Comparison of ENCODE assay signal across 1 cellular context in the genomic region with DNA sequence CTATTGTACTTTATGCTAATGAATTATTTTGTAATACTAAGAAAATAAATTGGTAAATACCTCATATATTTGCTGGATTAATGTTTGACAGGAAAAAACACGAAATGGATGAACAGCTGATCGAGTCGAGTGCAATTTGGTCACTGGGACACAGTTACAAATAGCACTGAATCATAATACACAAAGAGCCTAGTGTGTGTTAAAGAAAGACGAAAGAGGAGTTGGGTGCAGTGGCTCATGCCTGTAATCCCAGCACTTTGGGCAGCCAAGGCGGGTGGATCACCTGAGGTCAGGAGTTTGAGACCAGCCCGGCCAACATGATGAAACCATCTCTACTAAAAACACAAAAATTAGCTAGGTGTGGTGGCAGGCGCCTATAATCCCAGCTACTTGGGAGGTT.
A peak's percentile ranks its signal among the peaks of the same experiment; 100 is the strongest.
TF ChIP-seq lines count a peak whose summit lies in the region.

No MANE protein-coding gene starts in this region.

TF ChIP-seq in K562, 482 proteins besides CTCF, POLR2A, EP300 and RAD21:
- peak; percentile 55 for TF ChIP-seq DACH1 (IDR thresholded peaks at IDR 0.05; ENCODE audit: partially characterized antibody)
